ENCODE assay signal across 8 cellular contexts in genomic region chr22:41448189-41448808, GRCh38. TPM values are rescaled to one million over a fixed set of nuclear protein-coding genes. Genes with fewer than 3 reads are reported as not detected.
A peak's percentile ranks its signal among the peaks of the same experiment; 100 is the strongest.
DNase-seq lines count a peak whose midpoint lies in the region; ATAC-seq and TF ChIP-seq lines count a peak whose summit lies in the region.

No MANE protein-coding gene starts in this region.

- H3K4me2 ChIP-seq in DOHH2 (ENCODE audit: low read length) = peak overlapping the region; percentile 95

- no peaks in the 10 kb centered on the region for H3K9me3 Mint-ChIP-seq in nephron

- TF ChIP-seq CTCF in DOHH2 (IDR thresholded peaks at IDR 0.05; ENCODE audit: low read depth, low read length, poor library complexity, severe bottlenecking) (no peak), nephron (IDR thresholded peaks at IDR 0.05; ENCODE audit: unreplicated experiment in 3 of 3) (no peak)

- peak; percentile 78 for ATAC-seq in stimulated activated naive CD8-positive, alpha-beta T cell treated with anti-CD3 and anti-CD28 coated beads, Interleukin-15, Interleukin-2, amounts not matched to agents 100 U/mL and 50 U/mL, for 24 hours

- H3K27me3 ChIP-seq in DOHH2 (ENCODE audit: control insufficient read depth, low read length) (no peaks in the 10 kb centered on the region), H7 (ENCODE audit: control insufficient read depth, insufficient read depth, low read length) (no peaks in the 10 kb centered on the region), MG63 (no peaks in the 10 kb centered on the region)

- peak overlapping the region; percentile 99 to 100 (median 99) for H3K4me3 Mint-ChIP-seq in nephron

- H3K4me3 ChIP-seq in DOHH2 (ENCODE audit: low read length) (peak overlapping the region; percentile 86), H7 (ENCODE audit: insufficient read depth, low read depth, low read length) (peak overlapping the region; percentile 99), MG63 (peak overlapping the region; percentile 94)

- no peaks in the 10 kb centered on the region for H3K9me2 ChIP-seq in DOHH2 (replicated peaks; ENCODE audit: control insufficient read depth, low read length)

- H3K4me1 ChIP-seq in DOHH2 (ENCODE audit: control insufficient read depth, low read length) = peaks cover 30% of the 10 kb centered on the region

- no peaks in the 10 kb centered on the region for H3K9me3 ChIP-seq in DOHH2 (ENCODE audit: control insufficient read depth, insufficient read depth, low read length)
- no peaks in the 10 kb centered on the region for H3K9me3 ChIP-seq in MG63

- H3K79me2 ChIP-seq in DOHH2 (ENCODE audit: control insufficient read depth, low read length) = peaks cover 45% of the 10 kb centered on the region

- DNase-seq in H7 = peak; percentile 93
- DNase-seq in MG63 = peak; percentile 97
- peak; percentile 98 to 99 for DNase-seq in SHP77 (lab: John Stamatoyannopoulos, UW)
- peak; percentile 68 for DNase-seq in activated gamma-delta T cell (lab: John Stamatoyannopoulos, UW)
- DNase-seq in fibroblast of the conjunctiva (ENCODE audit: low read depth) = peak; percentile 98
- DNase-seq in stimulated activated naive CD8-positive, alpha-beta T cell treated with anti-CD3 and anti-CD28 coated beads, Interleukin-15, Interleukin-2, amounts not matched to agents 100 U/mL and 50 U/mL, for 24 hours = peak; percentile 92

- H3K27me3 Mint-ChIP-seq in nephron (ENCODE audit: low read depth) = no peaks in the 10 kb centered on the region

- H4K20me1 ChIP-seq in DOHH2 (ENCODE audit: control insufficient read depth, insufficient read depth, low read depth, low read length) = no peaks in the 10 kb centered on the region

- H3K27ac ChIP-seq in DOHH2 (ENCODE audit: low read depth, low read length) = peak overlapping the region; percentile 94

- H3K36me3 ChIP-seq in DOHH2 (ENCODE audit: control insufficient read depth, low read length) = peaks cover 43% of the 10 kb centered on the region
- H3K36me3 ChIP-seq in H7 (replicated peaks; ENCODE audit: control insufficient read depth, insufficient read depth, low read length) = peaks cover 1% of the 10 kb centered on the region
- peaks cover 18% of the 10 kb centered on the region for H3K36me3 ChIP-seq in MG63

- H3F3A ChIP-seq in DOHH2 (ENCODE audit: control insufficient read depth, insufficient read depth) = peaks cover 25% of the 10 kb centered on the region

- H3K4me1 Mint-ChIP-seq in nephron = peaks cover 15% of the 10 kb centered on the region

- peak overlapping the region; percentile 93 to 100 (median 99) for H3K27ac Mint-ChIP-seq in nephron

- H3K36me3 Mint-ChIP-seq in nephron (ENCODE audit: low read depth) = peaks cover 5% of the 10 kb centered on the region

RNA-seq across cellular contexts. Expression of gene TOB2, which starts 1.7 kb away (rescaled TPM):
- total RNA-seq in H7 (2014; rRNA removed; shearing (Covaris generic)) = 31.7 and 33.1 TPM in 2 replicates
- total RNA-seq in MG63 (2014; rRNA removed; shearing (Covaris generic); ENCODE audit: low replicate concordance) = 26.2 and 36.0 TPM in 2 replicates

RNA-seq across cellular contexts. Expression of gene PHF5A, which starts 20.2 kb away (rescaled TPM):
- 111 and 115 TPM in 2 replicates for total RNA-seq in H7 (2014; rRNA removed; shearing (Covaris generic))
- 101 and 111 TPM in 2 replicates for total RNA-seq in MG63 (2014; rRNA removed; shearing (Covaris generic); ENCODE audit: low replicate concordance)

RNA-seq across cellular contexts. Expression of gene ACO2, which starts 20.6 kb away (rescaled TPM):
- 101 and 103 TPM in 2 replicates for total RNA-seq in H7 (2014; rRNA removed; shearing (Covaris generic))
- total RNA-seq in MG63 (2014; rRNA removed; shearing (Covaris generic); ENCODE audit: low replicate concordance) = 53.2 and 90.1 TPM in 2 replicates

Comparison
In these comparisons a context has a peak if more than half of its experiments do, and no peak if none do; other contexts are left out.
1. Peak in every context shown above with its lines: DNase-seq, ATAC-seq, H3K4me3 ChIP-seq and H3K27ac ChIP-seq.